Comparison of ENCODE assay signal across 11 cellular contexts in the genomic region with DNA sequence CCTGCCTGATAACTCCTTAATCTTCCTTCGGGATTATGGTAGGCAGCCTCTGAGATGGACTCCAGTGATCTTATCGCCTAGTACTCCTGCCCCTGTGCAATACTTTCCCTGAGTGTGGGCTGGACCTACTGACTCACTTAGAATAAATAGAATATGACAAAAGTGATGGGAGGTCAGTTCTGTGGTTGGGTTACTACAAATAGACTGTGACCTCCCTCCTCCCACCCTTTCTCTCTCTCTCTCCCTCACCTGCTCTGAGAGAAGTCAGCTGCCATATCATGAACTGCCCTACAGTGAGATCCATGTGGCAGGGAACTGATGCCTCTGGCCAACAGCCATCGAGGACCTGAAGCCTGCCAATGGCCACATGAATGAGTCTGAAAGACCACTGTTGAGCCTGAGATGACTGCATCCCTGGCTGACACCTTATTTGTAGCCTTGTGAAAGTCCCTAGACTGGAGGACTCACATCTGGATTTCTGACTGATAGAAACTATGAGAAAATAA. TPM values are rescaled to one million over a fixed set of nuclear protein-coding genes. Genes with fewer than 3 reads are reported as not detected.
A peak's percentile ranks its signal among the peaks of the same experiment; 100 is the strongest.
DNase-seq lines count a peak whose midpoint lies in the region; ATAC-seq, FAIRE-seq and TF ChIP-seq lines count a peak whose summit lies in the region.
"Had no signal": no experiment of that assay in that cellular context is flagged by ENCODE, and none has a peak within 500 bp of the region (broad histone marks: within the 10 kb centered on the region; RNA-seq: fewer than 3 reads in every experiment).

No MANE protein-coding gene starts in this region.

- H3K4me1 Mint-ChIP-seq in stimulated activated naive CD8-positive, alpha-beta T cell treated with anti-CD3 and anti-CD28 coated beads, Interleukin-15, amount 100 ng/mL, for 72 hours = no peaks in the 10 kb centered on the region
- no peaks in the 10 kb centered on the region for H3K4me1 Mint-ChIP-seq in chondrocyte (ENCODE audit: low read depth)

- H3K4me3 Mint-ChIP-seq in stimulated activated naive CD8-positive, alpha-beta T cell treated with anti-CD3 and anti-CD28 coated beads, Interleukin-15, amount 100 ng/mL, for 72 hours = no peak overlapping the region
- no peak overlapping the region for H3K4me3 Mint-ChIP-seq in chondrocyte (ENCODE audit: unreplicated experiment)

- H3K27me3 Mint-ChIP-seq in stimulated activated naive CD8-positive, alpha-beta T cell treated with anti-CD3 and anti-CD28 coated beads, Interleukin-15, amount 100 ng/mL, for 72 hours = peaks cover 6% of the 10 kb centered on the region
- peaks cover 19% of the 10 kb centered on the region for H3K27me3 Mint-ChIP-seq in chondrocyte (ENCODE audit: low read depth)

- ATAC-seq in stimulated activated naive CD8-positive, alpha-beta T cell treated with anti-CD3 and anti-CD28 coated beads, Interleukin-15, Interleukin-2, amounts not matched to agents 100 U/mL and 50 U/mL, for 24 hours = peak; percentile 32
- ATAC-seq in stimulated activated naive CD8-positive, alpha-beta T cell treated with anti-CD3 and anti-CD28 coated beads, Interleukin-15, amount 100 ng/mL, for 72 hours = no peak
- peak; percentile 76 for ATAC-seq in HG03095 (IDR thresholded peaks at IDR 0.05; ENCODE audit: unreplicated experiment)

- H3K27ac Mint-ChIP-seq in stimulated activated naive CD8-positive, alpha-beta T cell treated with anti-CD3 and anti-CD28 coated beads, Interleukin-15, amount 100 ng/mL, for 72 hours = no peak overlapping the region
- H3K27ac Mint-ChIP-seq in chondrocyte (ENCODE audit: unreplicated experiment) = no peak overlapping the region

- FAIRE-seq in frontal cortex (lab: Jason Lieb, UNC) = no peak

- no peak for TF ChIP-seq CTCF in chondrocyte (IDR thresholded peaks at IDR 0.05)

- no peak for DNase-seq in stimulated activated naive CD8-positive, alpha-beta T cell treated with anti-CD3 and anti-CD28 coated beads, Interleukin-15, Interleukin-2, amounts not matched to agents 100 U/mL and 50 U/mL, for 24 hours
- no peak for DNase-seq in stimulated activated naive CD8-positive, alpha-beta T cell treated with anti-CD3 and anti-CD28 coated beads, Interleukin-15, amount 100 ng/mL, for 72 hours
- peak; percentile 57 for DNase-seq in amniotic epithelial cell (ENCODE audit: low read depth)
- peak; percentile 15 for DNase-seq in stromal cell of bone marrow (ENCODE audit: low read depth)
- no peak for DNase-seq in UCSD-AML1 (lab: John Stamatoyannopoulos, UW; ENCODE audit: unreplicated experiment)
- DNase-seq in frontal cortex (ENCODE audit: low spot score in 2 of 2) = no peak
- DNase-seq in chondrocyte (ENCODE audit: low spot score) = no peak
- DNase-seq: activated gamma-delta T cell treated with Interleukin-2 at 50 U/mL for 16 hours, uterus had no signal

- H3K36me3 Mint-ChIP-seq in chondrocyte (ENCODE audit: low read depth) = no peaks in the 10 kb centered on the region

- H3K9me3 Mint-ChIP-seq in stimulated activated naive CD8-positive, alpha-beta T cell treated with anti-CD3 and anti-CD28 coated beads, Interleukin-15, amount 100 ng/mL, for 72 hours = no peaks in the 10 kb centered on the region
- H3K9me3 Mint-ChIP-seq in chondrocyte (ENCODE audit: low read depth) = peaks cover 4% of the 10 kb centered on the region

RNA-seq across cellular contexts. Expression of gene NRG2, which starts 31.7 kb away (rescaled TPM):
- 5.3 TPM for total RNA-seq in frontal cortex
- 0.13 to 0.39 TPM (median 0.27 TPM) in 3 replicates for total RNA-seq in chondrocyte
- total RNA-seq: SJSA1 had no signal

Comparison
In these comparisons a context has a peak if more than half of its experiments do, and no peak if none do; other contexts are left out.
1. DNase-seq: peak in amniotic epithelial cell (single experiment) and stromal cell of bone marrow (single experiment); none in stimulated activated naive CD8-positive, alpha-beta T cell treated with anti-CD3 and anti-CD28 coated beads, Interleukin-15, Interleukin-2, amounts not matched to agents 100 U/mL and 50 U/mL, for 24 hours (single experiment), stimulated activated naive CD8-positive, alpha-beta T cell treated with anti-CD3 and anti-CD28 coated beads, Interleukin-15, amount 100 ng/mL, for 72 hours (0 of 2), UCSD-AML1 (single experiment), frontal cortex (0 of 2) and chondrocyte (single experiment).